13 cellular contexts compared by ENCODE assay signal in the genomic region with DNA sequence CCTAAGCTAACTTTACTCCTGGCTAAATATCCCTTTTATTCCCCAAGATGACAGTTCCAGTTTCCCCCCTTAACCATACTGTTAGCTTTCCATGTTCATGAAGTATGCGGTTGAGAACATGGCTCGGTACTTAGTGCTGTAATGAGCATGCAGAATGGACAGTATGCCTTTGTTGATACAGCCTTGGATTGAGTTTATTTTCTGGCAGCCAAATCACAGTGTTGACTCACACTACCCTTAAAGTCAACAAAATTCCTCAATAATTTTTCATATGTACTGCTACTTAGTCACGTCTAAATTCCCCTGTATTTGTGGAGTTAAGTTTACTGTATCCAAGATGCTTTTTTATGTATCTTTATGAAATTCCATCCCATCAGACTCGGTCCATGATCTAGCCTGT. TPM values are rescaled to one million over a fixed set of nuclear protein-coding genes. Genes with fewer than 3 reads are reported as not detected.
DNase-seq lines count a peak whose midpoint lies in the region; ATAC-seq, FAIRE-seq and TF ChIP-seq lines count a peak whose summit lies in the region.
"Had no signal": no experiment of that assay in that cellular context is flagged by ENCODE, and none has a peak within 500 bp of the region (broad histone marks: within the 10 kb centered on the region; RNA-seq: fewer than 3 reads in every experiment).

No MANE protein-coding gene starts in this region.

- no peak for ATAC-seq in GM18858 (IDR thresholded peaks at IDR 0.05; ENCODE audit: unreplicated experiment)

- H3K4me1 ChIP-seq in left ventricle myocardium inferior (peaks cover 21% of the 10 kb centered on the region), right atrium auricular region (peaks cover 0 to 12% of the 10 kb centered on the region in 2 donors)

- peaks cover 17% of the 10 kb centered on the region for H3K27me3 ChIP-seq in left ventricle myocardium inferior (ENCODE audit: low read depth)
- no peaks in the 10 kb centered on the region for H3K27me3 ChIP-seq in right atrium auricular region
- peaks cover 13% of the 10 kb centered on the region for H3K27me3 ChIP-seq in WERI-Rb-1 (ENCODE audit: insufficient read depth, low read depth, severe bottlenecking)

- H3K27ac ChIP-seq in left ventricle myocardium inferior (replicated peaks) = peak overlapping the region; percentile 58
- H3K27ac ChIP-seq in right atrium auricular region = no peak overlapping the region
- no peak overlapping the region for H3K27ac ChIP-seq in WERI-Rb-1

- no peak for FAIRE-seq in urothelium cell line (lab: Jason Lieb, UNC)

- no peaks in the 10 kb centered on the region for H3K36me3 ChIP-seq in left ventricle myocardium inferior
- no peaks in the 10 kb centered on the region for H3K36me3 ChIP-seq in right atrium auricular region
- H3K36me3 ChIP-seq in WERI-Rb-1 = no peaks in the 10 kb centered on the region

- H3K4me3 ChIP-seq in left ventricle myocardium inferior (no peak overlapping the region), right atrium auricular region (no peak overlapping the region), WERI-Rb-1 (ENCODE audit: low read depth, low read length) (no peak overlapping the region)

- no peak for DNase-seq in left ventricle myocardium inferior
- no peak for DNase-seq in right atrium auricular region (ENCODE audit: low spot score)
- peak; percentile 94 for DNase-seq in amniotic epithelial cell (ENCODE audit: low read depth)
- DNase-seq in hepatic stellate cell (ENCODE audit: low spot score) = peak; percentile 76
- DNase-seq in urothelium cell line (ENCODE audit: low spot score) = peak; percentile 31
- DNase-seq in WERI-Rb-1 = no peak
- DNase-seq in activated T-cell treated with anti-CD3 and anti-CD28 coated beads, Interleukin-2, amount 50 U/mL, for 48 hours = no peak
- DNase-seq: activated B cell treated with CpG ODN at 0.5 μM for 24 hours; effector CD8-positive, alpha-beta T cell; immature natural killer cell; nucleus accumbens had no signal

- H3K9me3 ChIP-seq in left ventricle myocardium inferior (replicated peaks) (no peaks in the 10 kb centered on the region), right atrium auricular region (no peaks in the 10 kb centered on the region), WERI-Rb-1 (ENCODE audit: severe bottlenecking) (no peaks in the 10 kb centered on the region)

- TF ChIP-seq CTCF in left ventricle myocardium inferior (IDR thresholded peaks at IDR 0.05; ENCODE audit: borderline replicate concordance) (no peak), right atrium auricular region (IDR thresholded peaks at IDR 0.05) (no peak), WERI-Rb-1 (IDR thresholded peaks at IDR 0.05; ENCODE audit: low read depth, low read length) (no peak)

- intact Hi-C loops in left ventricle myocardium inferior (cut with micrococcal nuclease) = loop anchor here (10.0 kb wide), 1 partner anchor 409 kb away; no protein-coding TSS in a partner anchor

RNA-seq across cellular contexts. Expression of a gene that starts 1.4 kb away (rescaled TPM):
- total RNA-seq in left ventricle myocardium inferior (7.5 TPM), right atrium auricular region (1 to 10 TPM; 6.4 to 8.6 TPM)
- total RNA-seq: activated B cell treated with CpG ODN at 0.5 μM for 24 hours, B cell had no signal

Comparison
In these comparisons a context has a peak if more than half of its experiments do, and no peak if none do; other contexts are left out.
1. DNase-seq: peak in amniotic epithelial cell (single experiment), hepatic stellate cell (single experiment) and urothelium cell line (single experiment); none in left ventricle myocardium inferior (single experiment), right atrium auricular region (single experiment), WERI-Rb-1 (single experiment) and activated T-cell treated with anti-CD3 and anti-CD28 coated beads, Interleukin-2, amount 50 U/mL, for 48 hours (0 of 2).